ENCODE assay signal across 23 cellular contexts in genomic region chr6:148263010-148263409, GRCh38.
DNase-seq lines count a peak whose midpoint lies in the region; ATAC-seq and TF ChIP-seq lines count a peak whose summit lies in the region.
"Had no signal": no experiment of that assay in that cellular context is flagged by ENCODE, and none has a peak within 500 bp of the region (broad histone marks: within the 10 kb centered on the region; RNA-seq: fewer than 3 reads in every experiment).

No MANE protein-coding gene starts in this region.

- no peak overlapping the region for H4K91ac ChIP-seq in IMR-90 (ENCODE audit: insufficient read depth, low read depth, low read length)

- 0 out of 2 replicates have a peak, but pooled peaks cover 8% of the 10 kb centered on the region for H3K9me1 ChIP-seq in IMR-90 (ENCODE audit: insufficient read depth, low read length)

- CTCF ChIA-PET in IMR-90 (lab: Yijun Ruan, JAX) = interaction anchor here (1.0 kb wide), 1 partner anchor 78 kb away, joined by 5 read pairs; no protein-coding TSS in a partner anchor
- CTCF ChIA-PET in mammary epithelial cell (lab: Charles Lee; ENCODE audit: low non-redundant PET) = no interaction called here
- CTCF ChIA-PET in HEK293T (lab: Yijun Ruan, JAX) = no interaction called here

- no peak overlapping the region for H3K4ac ChIP-seq in IMR-90 (ENCODE audit: low read depth, low read length)

- peak overlapping the region; percentile 81 for H2BK15ac ChIP-seq in IMR-90 (ENCODE audit: low read depth, low read length)

- 60% methylated on average over 1 of the region's 3 CpGs; no CpG with 5 or more reads in 1 of the 2 experiments for whole genome bisulfite sequencing in IMR-90 (ENCODE audit: extremely low coverage in 2 of 2, insufficient read length in 1 of 2), 2 experiments
- 4% methylated on average over 3 of the region's 3 CpGs for WGBS in mammary epithelial cell (ENCODE audit: low coverage, missing lambda C conversion rate)
- 13 to 34% methylated on average over 3 of the region's 3 CpGs for WGBS in thyroid gland, 2 donors
- WGBS in adrenal gland, 4 donors = 69 to 83% (median 80%) methylated on average over 2 to 3 of the region's 3 CpGs

- BruUV-seq in IMR-90 (replicated peaks; lab: Mats Ljungman, UMichigan) (no TSS peak), mammary epithelial cell (replicated peaks; lab: Mats Ljungman, UMichigan) (no TSS peak)

- H2BK120ac ChIP-seq in IMR-90 (ENCODE audit: low read depth, low read length) = peak overlapping the region; percentile 59

- H3K27ac ChIP-seq in IMR-90 (ENCODE audit: insufficient read depth, low read length) (no peak overlapping the region), mammary epithelial cell (ENCODE audit: insufficient read depth, low read depth, low read length) (peak overlapping the region; percentile 30), thyroid gland (peak overlapping the region; percentile 61 to 76 (median 63)), adrenal gland (no peak overlapping the region)
- H3K27ac ChIP-seq: esophagus muscularis mucosa, gastroesophageal sphincter, parathyroid adenoma had no signal

- no peak for DNase-seq in IMR-90
- peak; percentile 82 for DNase-seq in mammary epithelial cell
- DNase-seq in islet precursor cell = peak; percentile 60
- DNase-seq in thyroid gland = peak; percentile 75 to 77
- DNase-seq in activated gamma-delta T cell (lab: John Stamatoyannopoulos, UW) = no peak
- DNase-seq in adrenal gland = no peak
- no peak for DNase-seq in HEK293T (ENCODE audit: extremely low spot score)
- no peak for DNase-seq in NCI-H1105 (lab: John Stamatoyannopoulos, UW)
- DNase-seq: activated CD4-positive, alpha-beta T cell treated with anti-CD3 and anti-CD28 coated beads for 36 hours; activated naive CD4-positive, alpha-beta T cell treated with anti-CD3 and anti-CD28 coated beads, Interleukin-2, amount 50 U/mL, for 16 hours; anterior cingulate cortex; caudate nucleus; GF-D8; mesendoderm; naive B cell; NCI-H187 treated with DMSO at 0.1 percent for 48 hours; Right ventricle myocardium superior had no signal

- H3K27me3 ChIP-seq in IMR-90 (ENCODE audit: control insufficient read depth, insufficient read depth, low read length) = no peaks in the 10 kb centered on the region
- no peaks in the 10 kb centered on the region for H3K27me3 ChIP-seq in mammary epithelial cell (ENCODE audit: insufficient read depth, low read length)
- no peaks in the 10 kb centered on the region for H3K27me3 ChIP-seq in thyroid gland
- no peaks in the 10 kb centered on the region for H3K27me3 ChIP-seq in adrenal gland
- H3K27me3 ChIP-seq: esophagus muscularis mucosa, gastroesophageal sphincter had no signal

- peaks cover 0 to 4% of the 10 kb centered on the region in 2 experiments; a peak in 2 of 4 replicates for H3K79me1 ChIP-seq in IMR-90 (ENCODE audit: low read depth in 1 of 2, low read length in 2 of 2)

- H3K23ac ChIP-seq in IMR-90 (ENCODE audit: low read depth, low read length) = peak overlapping the region; percentile 32; the same call in 1 of the 2 replicates

- TF ChIP-seq RAD21 in IMR-90 (IDR thresholded peaks at IDR 0.05; ENCODE audit: low read length) = no peak

- H3K56ac ChIP-seq in IMR-90 (ENCODE audit: extremely low read depth, insufficient read depth, low read length) = no peak overlapping the region

- H2AK9ac ChIP-seq in IMR-90 (replicated peaks; ENCODE audit: low read depth, low read length, poor library complexity) = no peak overlapping the region

- in situ Hi-C loops in IMR-90 (cut with MboI; ENCODE audit: low sequenced_read_pairs) (no loop called here), mammary epithelial cell (cut with MboI; ENCODE audit: low sequenced_read_pairs in 2 of 2) (loop anchor here (10.0 to 25.0 kb wide), 2 partner anchors 199 to 202 kb away; no protein-coding TSS in a partner anchor)

- TF ChIP-seq CTCF in IMR-90 (conservative IDR thresholded peaks at IDR 0.05; ENCODE audit: low read depth, low read length) (no peak), mammary epithelial cell (conservative IDR thresholded peaks at IDR 0.05 in 1 of 2, IDR thresholded peaks at IDR 0.05 in 1 of 2; ENCODE audit: extremely low read depth in 1 of 2, insufficient read depth in 1 of 2, low read depth in 1 of 2, low read length in 2 of 2) (no peak), thyroid gland (IDR thresholded peaks at IDR 0.05) (peak in 1 of 6 experiments; percentile 6), adrenal gland (IDR thresholded peaks at IDR 0.05) (no peak)

- H3K18ac ChIP-seq in IMR-90 (ENCODE audit: low read depth, low read length) = no peak overlapping the region; the same call in 1 of the 2 replicates

- H4K20me1 ChIP-seq in IMR-90 (ENCODE audit: insufficient read depth, low read length) = no peaks in the 10 kb centered on the region
- H4K20me1 ChIP-seq in mammary epithelial cell (ENCODE audit: insufficient read depth, low read length) = no peaks in the 10 kb centered on the region

- no peaks in the 10 kb centered on the region; the same call in 1 of the 2 replicates for H3K9me3 ChIP-seq in IMR-90 (ENCODE audit: control insufficient read depth, insufficient read depth, low read length)
- H3K9me3 ChIP-seq in mammary epithelial cell (replicated peaks; ENCODE audit: insufficient read depth, low read length) = no peaks in the 10 kb centered on the region
- H3K9me3 ChIP-seq in thyroid gland = no peaks in the 10 kb centered on the region
- H3K9me3 ChIP-seq in adrenal gland (replicated peaks in 1 of 3) = no peaks in the 10 kb centered on the region
- H3K9me3 ChIP-seq: esophagus muscularis mucosa, gastroesophageal sphincter, HAP-1 had no signal

- H3K36me3 ChIP-seq in IMR-90 (ENCODE audit: control insufficient read depth, insufficient read depth, low read length) (no peaks in the 10 kb centered on the region), mammary epithelial cell (ENCODE audit: insufficient read depth, low read length) (no peaks in the 10 kb centered on the region), thyroid gland (no peaks in the 10 kb centered on the region), adrenal gland (replicated peaks in 1 of 2) (no peaks in the 10 kb centered on the region)
- H3K36me3 ChIP-seq: esophagus muscularis mucosa, gastroesophageal sphincter, HAP-1 had no signal

- H3K79me2 ChIP-seq in mammary epithelial cell (ENCODE audit: insufficient read depth, low read length) = no peaks in the 10 kb centered on the region
- H3K79me2 ChIP-seq: parathyroid adenoma had no signal

- TF ChIP-seq POLR2A in IMR-90 (IDR thresholded peaks at IDR 0.05; ENCODE audit: low read depth, low read length) (no peak), thyroid gland (IDR thresholded peaks at IDR 0.05) (no peak), adrenal gland (IDR thresholded peaks at IDR 0.05) (no peak)

- no peak overlapping the region for H4K5ac ChIP-seq in IMR-90 (ENCODE audit: low read depth, low read length)

- dilution Hi-C loops in IMR-90 (cut with HindIII; ENCODE audit: low sequenced_read_pairs, unreplicated experiment) (no loop called here), mammary epithelial cell (cut with HindIII; ENCODE audit: low sequenced_read_pairs) (loop anchor here (5.0 kb wide), 1 partner anchor 49 kb away; no protein-coding TSS in a partner anchor)

- H3K4me1 ChIP-seq in IMR-90 (ENCODE audit: control insufficient read depth, insufficient read depth, low read length) (peaks cover 9% of the 10 kb centered on the region), mammary epithelial cell (ENCODE audit: insufficient read depth, low read length) (peaks cover 24% of the 10 kb centered on the region), thyroid gland (peaks cover 32 to 36% of the 10 kb centered on the region in 2 donors), adrenal gland (replicated peaks in 1 of 2) (no peaks in the 10 kb centered on the region)
- H3K4me1 ChIP-seq: HAP-1 had no signal

- peak overlapping the region; percentile 63 for H2AK5ac ChIP-seq in IMR-90 (ENCODE audit: low read depth, low read length)

- peak overlapping the region; percentile 20; the same call in 1 of the 2 replicates for H2BK20ac ChIP-seq in IMR-90 (ENCODE audit: low read depth, low read length)

- H3K4me2 ChIP-seq in IMR-90 (ENCODE audit: low read depth, low read length) (no peak overlapping the region), mammary epithelial cell (ENCODE audit: insufficient read depth, low read depth, low read length) (peak overlapping the region; percentile 68)

- H3K4me3 ChIP-seq in IMR-90 (ENCODE audit: insufficient read depth, low read depth, low read length) (no peak overlapping the region), mammary epithelial cell (replicated peaks in 1 of 3; ENCODE audit: insufficient read depth in 1 of 3, low read depth in 2 of 3, low read length in 3 of 3) (no peak overlapping the region), thyroid gland (replicated peaks in 1 of 3) (no peak overlapping the region), adrenal gland (no peak overlapping the region)
- H3K4me3 ChIP-seq: esophagus muscularis mucosa, gastroesophageal sphincter, HAP-1, K562 had no signal

- ATAC-seq in IMR-90 (ENCODE audit: low read depth) = no peak
- ATAC-seq: activated CD4-positive, alpha-beta T cell treated with anti-CD3 and anti-CD28 coated beads for 36 hours; gastroesophageal sphincter; K562; sciatic nerve had no signal

- H3K9ac ChIP-seq in IMR-90 (ENCODE audit: low read depth, low read length) = no peak overlapping the region
- H3K9ac ChIP-seq in mammary epithelial cell (ENCODE audit: insufficient read depth, low read length) = no peak overlapping the region
- H3K9ac ChIP-seq: parathyroid adenoma had no signal

- no peak overlapping the region; a peak in 1 of 4 replicates for H4K8ac ChIP-seq in IMR-90 (ENCODE audit: low read depth in 2 of 2, low read length in 2 of 2)

- POLR2A ChIA-PET in IMR-90 (lab: Charles Lee; ENCODE audit: unreplicated experiment) (no interaction called here), HEK293T (lab: Yijun Ruan, JAX) (no interaction called here)

- H3K14ac ChIP-seq in IMR-90 (replicated peaks; ENCODE audit: low read depth, low read length) = 0 out of 2 replicates have a peak overlapping the region, but pooled peaks have one; percentile 27

- H2AFZ ChIP-seq in IMR-90 (replicated peaks; ENCODE audit: low read length, poor library complexity) = peak overlapping the region; percentile 2
- peak overlapping the region; percentile 60 for H2AFZ ChIP-seq in mammary epithelial cell (ENCODE audit: low read depth, low read length)

- H2BK5ac ChIP-seq in IMR-90 (ENCODE audit: low read depth, low read length, poor library complexity, severe bottlenecking) = no peak overlapping the region

- intact Hi-C loops in IMR-90 (cut with micrococcal nuclease) = no loop called here
- intact Hi-C loops in mammary epithelial cell (cut with micrococcal nuclease) = loop anchor here (2.0 kb wide), 1 partner anchor 80 kb away; the partner anchor contains the start of gene SASH1
- intact Hi-C loops in thyroid gland (cut with DNase I) = no loop called here
- intact Hi-C loops in adrenal gland (cut with DNase I) = no loop called here

TF ChIP-seq in HEK293T, 16 proteins besides CTCF, POLR2A, EP300 and RAD21 (continues in another document):
- no peak for TF ChIP-seq FOXM1 (IDR thresholded peaks at IDR 0.05; ENCODE audit: borderline replicate concordance)
- TF ChIP-seq LEF1 (IDR thresholded peaks at IDR 0.05; ENCODE audit: borderline replicate concordance) = no peak
- TF ChIP-seq ZNF384 (IDR thresholded peaks at IDR 0.05) = no peak

Comparison
In these comparisons a context has a peak if more than half of its experiments do, and no peak if none do; other contexts are left out.
1. DNase-seq: peak in mammary epithelial cell (single experiment), islet precursor cell (single experiment) and thyroid gland (2 of 2); none in IMR-90 (single experiment), activated gamma-delta T cell (single experiment), adrenal gland (0 of 7), HEK293T (single experiment) and NCI-H1105 (single experiment).
2. H3K27ac ChIP-seq: peak in mammary epithelial cell (single experiment) and thyroid gland (3 of 3); none in IMR-90 (single experiment) and adrenal gland (0 of 5).